12 cellular contexts compared by ENCODE assay signal in genomic region chr4:175874290-175874689, GRCh38.
"Had no signal": no experiment of that assay in that cellular context is flagged by ENCODE, and none has a peak within 500 bp of the region (broad histone marks: within the 10 kb centered on the region; RNA-seq: fewer than 3 reads in every experiment).

No MANE protein-coding gene starts in this region.

- H3K4me2 ChIP-seq: smooth muscle cell had no signal

- ATAC-seq: activated T-cell treated with anti-CD3 and anti-CD28 coated beads, Interleukin-2, amount 50 U/mL, for 4 hours; left cardiac atrium; stimulated activated effector memory CD8-positive, alpha-beta T cell treated with anti-CD3 and anti-CD28 coated beads, Interleukin-12 subunit alpha, Interleukin-12 subunit beta, amount 100 ng/mL, for 72 hours had no signal

- H3K4me3 Mint-ChIP-seq: activated naive CD8-positive, alpha-beta T cell; activated T-cell treated with anti-CD3 and anti-CD28 coated beads, Interleukin-2, amount 50 U/mL, for 4 hours; stimulated activated effector memory CD8-positive, alpha-beta T cell treated with anti-CD3 and anti-CD28 coated beads, Interleukin-12 subunit alpha, Interleukin-12 subunit beta, amount 100 ng/mL, for 72 hours had no signal

- DNase-seq: activated CD4-positive, alpha-beta T cell treated with anti-CD3 and anti-CD28 coated beads for 1 hour; activated CD4-positive, alpha-beta T cell treated with anti-CD3 and anti-CD28 coated beads, Interleukin-2, amount 50 U/mL, for 48 hours; activated effector memory CD4-positive, alpha-beta T cell treated with anti-CD3 and anti-CD28 coated beads, Interleukin-2, amount 50 U/mL, for 16 hours; activated T-cell treated with anti-CD3 and anti-CD28 coated beads, Interleukin-2, amount 50 U/mL, for 4 hours; dorsolateral prefrontal cortex; left cardiac atrium; midbrain had no signal

- H3K27me3 ChIP-seq: dorsolateral prefrontal cortex, tibial nerve had no signal

- H3K4me3 ChIP-seq: dorsolateral prefrontal cortex, lung, smooth muscle cell, tibial nerve had no signal

- H3K4me1 ChIP-seq: tibial nerve had no signal

- H3K27ac ChIP-seq: tibial nerve had no signal

- H3K27ac Mint-ChIP-seq: activated naive CD8-positive, alpha-beta T cell; stimulated activated effector memory CD8-positive, alpha-beta T cell treated with anti-CD3 and anti-CD28 coated beads, Interleukin-12 subunit alpha, Interleukin-12 subunit beta, amount 100 ng/mL, for 72 hours had no signal

- H3K36me3 ChIP-seq: tibial nerve had no signal

- H3K4me1 Mint-ChIP-seq: stimulated activated effector memory CD8-positive, alpha-beta T cell treated with anti-CD3 and anti-CD28 coated beads, Interleukin-12 subunit alpha, Interleukin-12 subunit beta, amount 100 ng/mL, for 72 hours had no signal

- H3K36me3 Mint-ChIP-seq: activated naive CD8-positive, alpha-beta T cell; stimulated activated effector memory CD8-positive, alpha-beta T cell treated with anti-CD3 and anti-CD28 coated beads, Interleukin-12 subunit alpha, Interleukin-12 subunit beta, amount 100 ng/mL, for 72 hours had no signal

- H3K27me3 Mint-ChIP-seq: activated naive CD8-positive, alpha-beta T cell had no signal
